ENCODE assay signal across 12 cellular contexts in genomic region chr20:9119776-9120175, GRCh38. TPM values are rescaled to one million over a fixed set of nuclear protein-coding genes. Genes with fewer than 3 reads are reported as not detected.
A peak's percentile ranks its signal among the peaks of the same experiment; 100 is the strongest.
DNase-seq lines count a peak whose midpoint lies in the region; ATAC-seq, FAIRE-seq and TF ChIP-seq lines count a peak whose summit lies in the region.
"Had no signal": no experiment of that assay in that cellular context is flagged by ENCODE, and none has a peak within 500 bp of the region (broad histone marks: within the 10 kb centered on the region; RNA-seq: fewer than 3 reads in every experiment).

No MANE protein-coding gene starts in this region.

- no peak for TF ChIP-seq POLR2A in GM12891 (IDR thresholded peaks at IDR 0.05; ENCODE audit: low read depth, low read length)

- H3K9me3 ChIP-seq in WERI-Rb-1 (ENCODE audit: severe bottlenecking) (no peaks in the 10 kb centered on the region), right cardiac atrium (ENCODE audit: control insufficient read depth, low read length) (no peaks in the 10 kb centered on the region)
- H3K9me3 ChIP-seq: BLaER1 had no signal

- ATAC-seq in right cardiac atrium (peak; percentile 94 to 96), GM18498 (IDR thresholded peaks at IDR 0.05; ENCODE audit: unreplicated experiment) (no peak), HG03432 (IDR thresholded peaks at IDR 0.05; ENCODE audit: unreplicated experiment) (no peak)

- H3K4me3 ChIP-seq in WERI-Rb-1 (ENCODE audit: low read depth, low read length) (no peak overlapping the region), right cardiac atrium (ENCODE audit: low read length) (no peak overlapping the region)
- H3K4me3 ChIP-seq: BLaER1 had no signal

- peaks cover 2% of the 10 kb centered on the region for H3K4me1 ChIP-seq in right cardiac atrium (ENCODE audit: control insufficient read depth, insufficient read depth, low read length)
- H3K4me1 ChIP-seq: BLaER1, parathyroid adenoma had no signal

- intact Hi-C loops in right cardiac atrium (cut with DNase I), result no loop called here

- no peaks in the 10 kb centered on the region for H3K27me3 ChIP-seq in WERI-Rb-1 (ENCODE audit: insufficient read depth, low read depth, severe bottlenecking)
- H3K27me3 ChIP-seq in right cardiac atrium (ENCODE audit: control insufficient read depth, insufficient read depth), result no peaks in the 10 kb centered on the region
- H3K27me3 ChIP-seq: BLaER1 had no signal

- 55% methylated on average over 7 of the region's 7 CpGs for WGBS in right cardiac atrium

- peak; percentile 74 for DNase-seq in A172 (ENCODE audit: low spot score)
- peak; percentile 32 for DNase-seq in NCI-H1092 treated with DMSO at 0.1 percent for 48 hours (lab: John Stamatoyannopoulos, UW)
- peak; percentile 9 for DNase-seq in WERI-Rb-1
- peak; percentile 46 to 73 (median 71) for DNase-seq in right cardiac atrium
- DNase-seq in GM12891 (ENCODE audit: insufficient read length, low spot score), result no peak
- DNase-seq in RKO (ENCODE audit: low spot score), result no peak
- DNase-seq: activated CD4-positive, alpha-beta T cell treated with anti-CD3 and anti-CD28 coated beads, Interleukin-2, amount 10 ng/mL, durations not matched to agents 24 days and 14 days; NCI-H187 treated with DMSO at 0.1 percent for 48 hours had no signal

- no peaks in the 10 kb centered on the region for H3K36me3 ChIP-seq in WERI-Rb-1
- H3K36me3 ChIP-seq: BLaER1 had no signal

- no peak for FAIRE-seq in GM12891 (lab: Jason Lieb, UNC)

- TF ChIP-seq CTCF in WERI-Rb-1 (IDR thresholded peaks at IDR 0.05; ENCODE audit: low read depth, low read length), result no peak

- H3K27ac ChIP-seq in WERI-Rb-1 (no peak overlapping the region), right cardiac atrium (ENCODE audit: low read length) (peak overlapping the region; percentile 71)
- H3K27ac ChIP-seq: BLaER1, parathyroid adenoma had no signal

TF ChIP-seq in GM12891, 5 proteins besides CTCF, POLR2A, EP300 and RAD21:
- no peak for TF ChIP-seq POLR2AphosphoS5 (IDR thresholded peaks at IDR 0.05; ENCODE audit: low read depth, low read length)
- TF ChIP-seq PAX5 (IDR thresholded peaks at IDR 0.05; ENCODE audit: insufficient read depth, low read length, severe bottlenecking), result no peak
- TF ChIP-seq TAF1 (IDR thresholded peaks at IDR 0.05; ENCODE audit: low read depth, low read length), result no peak
- no peak for TF ChIP-seq SPI1 (IDR thresholded peaks at IDR 0.05; ENCODE audit: low read depth, low read length)
- TF ChIP-seq POU2F2 (IDR thresholded peaks at IDR 0.05; ENCODE audit: low read depth, low read length), result no peak

RNA-seq across cellular contexts. Expression of gene PLCB4, which starts 50.9 kb away (rescaled TPM):
- 22.7 and 26.8 TPM in 2 replicates for total RNA-seq in A172 (2014; rRNA removed; shearing (Covaris generic))
- 10 to 100 TPM; 22.8 to 42.2 (median 28.3) TPM for total RNA-seq in right cardiac atrium
- 9.4 TPM for polyA plus RNA-seq in right cardiac atrium
- polyA plus RNA-seq in GM12891 (2012; ENCODE audit: low read depth, missing spikeins), result not detected
- total RNA-seq: activated CD4-positive, alpha-beta T cell treated with anti-CD3 and anti-CD28 coated beads, Interleukin-2, amount 10 ng/mL, durations not matched to agents 24 days and 14 days had no signal

Comparison
In these comparisons a context has a peak if more than half of its experiments do, and no peak if none do; other contexts are left out.
1. DNase-seq: peak in A172 (single experiment), NCI-H1092 treated with DMSO at 0.1 percent for 48 hours (single experiment), WERI-Rb-1 (single experiment) and right cardiac atrium (3 of 3); none in GM12891 (single experiment) and RKO (single experiment).
2. ATAC-seq: peak in right cardiac atrium (2 of 2); none in GM18498 (single experiment) and HG03432 (single experiment).